ENCODE assay signal across 1 cellular context in the genomic region with DNA sequence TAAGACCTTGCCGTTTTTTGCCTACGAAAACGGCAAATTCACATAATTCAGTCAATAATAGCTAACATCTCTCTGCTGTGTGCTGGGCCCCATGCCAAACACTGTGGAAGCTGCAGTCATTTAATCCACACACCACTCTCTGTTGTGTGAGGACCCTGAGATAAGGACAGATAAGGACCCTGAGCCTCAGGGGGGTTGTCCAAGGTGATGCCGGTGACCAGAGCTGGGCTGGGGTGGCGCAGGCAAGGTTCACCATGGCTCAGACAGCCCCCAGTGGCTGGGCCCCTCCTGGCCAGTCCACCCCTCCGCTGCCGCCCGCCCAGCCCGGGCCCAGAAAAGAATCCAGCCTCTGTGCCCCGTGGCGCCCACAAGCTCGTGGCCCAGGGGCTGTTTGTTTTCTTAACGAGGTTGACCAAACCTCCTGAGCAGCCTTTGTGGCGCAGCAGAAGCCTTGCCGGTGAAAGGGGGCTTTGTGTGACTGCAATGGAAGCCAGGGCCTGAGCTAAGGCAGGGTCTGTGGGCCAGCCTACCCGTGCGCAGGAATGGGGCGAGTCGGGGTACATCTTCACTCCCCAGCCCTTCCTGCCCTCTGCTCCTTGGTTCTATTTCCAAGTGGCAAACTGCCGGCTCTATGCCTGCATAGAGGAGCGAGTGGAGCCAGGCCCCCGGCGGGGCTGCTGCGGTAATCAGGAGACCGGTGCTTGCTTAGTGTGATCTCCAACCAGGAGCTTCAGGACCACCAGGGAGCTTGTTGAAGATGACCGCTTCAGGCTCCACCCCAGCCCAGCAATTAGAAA.
TF ChIP-seq lines count a peak whose summit lies in the region.

No MANE protein-coding gene starts in this region.

TF ChIP-seq in K562, 482 proteins besides CTCF, POLR2A, EP300 and RAD21 (continued from another document):
- TF ChIP-seq MGA (IDR thresholded peaks at IDR 0.05): no peak
- TF ChIP-seq FOXJ2 (tag; IDR thresholded peaks at IDR 0.05): no peak
